In genomic region chr14:77906446-77906845, GRCh38 we compare ENCODE assay signal across 1 cellular context.
TF ChIP-seq lines count a peak whose summit lies in the region.

No MANE protein-coding gene starts in this region.

TF ChIP-seq in K562, 482 proteins besides CTCF, POLR2A, EP300 and RAD21 (continued from another document):
- TF ChIP-seq ZNF609 (CRISPR knock-in tag; IDR thresholded peaks at IDR 0.05; ENCODE audit: borderline replicate concordance) = no peak
- no peak for TF ChIP-seq ZKSCAN3 (CRISPR knock-in tag; IDR thresholded peaks at IDR 0.05)
- TF ChIP-seq ZNF165 (CRISPR knock-in tag; IDR thresholded peaks at IDR 0.05; ENCODE audit: borderline replicate concordance) = no peak
- TF ChIP-seq STAG1 (CRISPR knock-in tag; IDR thresholded peaks at IDR 0.05; ENCODE audit: borderline replicate concordance) = no peak
